9 cellular contexts compared by ENCODE assay signal in genomic region chr15:101068961-101069734, GRCh38.
DNase-seq lines count a peak whose midpoint lies in the region; ATAC-seq and TF ChIP-seq lines count a peak whose summit lies in the region.
"Had no signal": no experiment of that assay in that cellular context is flagged by ENCODE, and none has a peak within 500 bp of the region (broad histone marks: within the 10 kb centered on the region; RNA-seq: fewer than 3 reads in every experiment).

No MANE protein-coding gene starts in this region.

- ATAC-seq in HG02870 (IDR thresholded peaks at IDR 0.05; ENCODE audit: unreplicated experiment), result no peak

- no TSS peak for BruUV-seq in PC-9 (replicated peaks; lab: Mats Ljungman, UMichigan)

- no peaks in the 10 kb centered on the region for H3K79me2 ChIP-seq in PC-9 (ENCODE audit: low read depth)

- no peaks in the 10 kb centered on the region for H4K20me1 ChIP-seq in PC-9 (ENCODE audit: insufficient read depth)

- H3K27me3 ChIP-seq in PC-9 (ENCODE audit: insufficient read depth, low read depth) (no peaks in the 10 kb centered on the region), MG63 (no peaks in the 10 kb centered on the region)

- H3K9me2 ChIP-seq in PC-9 (ENCODE audit: insufficient read depth), result no peaks in the 10 kb centered on the region

- H3K36me3 ChIP-seq in PC-9 (ENCODE audit: low read depth), result no peaks in the 10 kb centered on the region
- peaks cover 62% of the 10 kb centered on the region for H3K36me3 ChIP-seq in MG63

- DNase-seq in AG04449 (ENCODE audit: low read depth, low spot score) (no peak), PC-9 (peak in 1 of 2 experiments; percentile 66), fibroblast of gingiva (ENCODE audit: low read depth) (peak; percentile 96), mucosa of gallbladder (ENCODE audit: low spot score) (peak; percentile 28), MG63 (no peak), middle frontal gyrus (ENCODE audit: extremely low spot score, low spot score) (no peak), GOT3 (lab: John Stamatoyannopoulos, UW) (no peak)
- DNase-seq: AML-193 had no signal

- POLR2A ChIA-PET in AG04449 (lab: Yijun Ruan, JAX) (interaction anchor here (1.0 kb wide), 2 partner anchors 183 to 199 kb away, joined by 3 read pairs; partner anchors contain the start of gene CHSY1), PC-9 (lab: Charles Lee; ENCODE audit: unreplicated experiment) (no interaction called here)

- CTCF ChIA-PET in AG04449 (lab: Yijun Ruan, JAX), result interaction anchor here (0.7 to 4.8 kb wide), 7 partner anchors 9 to 206 kb away, joined by 3 to 18 read pairs (median 6); no protein-coding TSS in a partner anchor
- CTCF ChIA-PET in PC-9 (lab: Charles Lee), result no interaction called here

- H3K4me1 ChIP-seq in PC-9 (replicated peaks; ENCODE audit: insufficient read depth), result peaks cover 38% of the 10 kb centered on the region

- peak overlapping the region; percentile 54; the same call in 1 of the 2 replicates for H3K4me2 ChIP-seq in PC-9

- H3K9me3 ChIP-seq in PC-9 (ENCODE audit: insufficient read depth, low read depth), result no peaks in the 10 kb centered on the region
- H3K9me3 ChIP-seq in MG63, result no peaks in the 10 kb centered on the region

- H2AFZ ChIP-seq in PC-9, result no peak overlapping the region

- intact Hi-C loops in PC-9 (cut with micrococcal nuclease; ENCODE audit: unreplicated experiment), result no loop called here

- H3K4me3 ChIP-seq in AG04449 (ENCODE audit: low read depth, low read length) (no peak overlapping the region), PC-9 (no peak overlapping the region), MG63 (no peak overlapping the region)

- peaks cover 22% of the 10 kb centered on the region for H3F3A ChIP-seq in PC-9 (ENCODE audit: insufficient read depth, low read depth)

- H3K27ac ChIP-seq in PC-9, result peak overlapping the region; percentile 83

- TF ChIP-seq CTCF in AG04449 (IDR thresholded peaks at IDR 0.05; ENCODE audit: insufficient read depth, low read length, missing control alignments) (peak; percentile 17), PC-9 (conservative IDR thresholded peaks at IDR 0.05) (no peak; the same call in 1 of the 2 replicates)

Comparison
In these comparisons a context has a peak if more than half of its experiments do, and no peak if none do; other contexts are left out.
1. DNase-seq: peak in fibroblast of gingiva (single experiment) and mucosa of gallbladder (single experiment); none in AG04449 (single experiment), MG63 (single experiment), middle frontal gyrus (single experiment) and GOT3 (single experiment).